In the genomic region with DNA sequence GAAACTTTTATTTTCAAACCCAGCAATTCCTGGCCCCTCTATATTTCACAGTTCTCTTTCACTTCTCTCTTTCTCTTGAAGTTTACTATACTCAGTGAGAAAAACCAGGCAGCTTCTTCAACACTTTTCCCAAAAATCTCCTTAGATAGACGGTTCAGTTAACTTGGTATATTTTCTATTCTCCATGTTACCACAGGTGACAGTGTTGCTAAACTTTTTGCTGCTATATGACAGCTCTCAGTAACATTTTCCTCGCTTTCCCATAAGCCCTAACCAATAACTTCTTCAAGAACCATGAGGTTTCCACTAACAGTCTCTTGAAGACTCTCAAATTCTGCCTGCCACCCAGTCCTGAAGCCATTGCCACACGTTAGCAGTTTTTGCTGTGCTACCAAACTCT, we compare ENCODE assay signal across 1 cellular context.
TF ChIP-seq lines count a peak whose summit lies in the region.

No MANE protein-coding gene starts in this region.

TF ChIP-seq in K562, 482 proteins besides CTCF, POLR2A, EP300 and RAD21 (continued from another document):
- TF ChIP-seq, protein P1, sequence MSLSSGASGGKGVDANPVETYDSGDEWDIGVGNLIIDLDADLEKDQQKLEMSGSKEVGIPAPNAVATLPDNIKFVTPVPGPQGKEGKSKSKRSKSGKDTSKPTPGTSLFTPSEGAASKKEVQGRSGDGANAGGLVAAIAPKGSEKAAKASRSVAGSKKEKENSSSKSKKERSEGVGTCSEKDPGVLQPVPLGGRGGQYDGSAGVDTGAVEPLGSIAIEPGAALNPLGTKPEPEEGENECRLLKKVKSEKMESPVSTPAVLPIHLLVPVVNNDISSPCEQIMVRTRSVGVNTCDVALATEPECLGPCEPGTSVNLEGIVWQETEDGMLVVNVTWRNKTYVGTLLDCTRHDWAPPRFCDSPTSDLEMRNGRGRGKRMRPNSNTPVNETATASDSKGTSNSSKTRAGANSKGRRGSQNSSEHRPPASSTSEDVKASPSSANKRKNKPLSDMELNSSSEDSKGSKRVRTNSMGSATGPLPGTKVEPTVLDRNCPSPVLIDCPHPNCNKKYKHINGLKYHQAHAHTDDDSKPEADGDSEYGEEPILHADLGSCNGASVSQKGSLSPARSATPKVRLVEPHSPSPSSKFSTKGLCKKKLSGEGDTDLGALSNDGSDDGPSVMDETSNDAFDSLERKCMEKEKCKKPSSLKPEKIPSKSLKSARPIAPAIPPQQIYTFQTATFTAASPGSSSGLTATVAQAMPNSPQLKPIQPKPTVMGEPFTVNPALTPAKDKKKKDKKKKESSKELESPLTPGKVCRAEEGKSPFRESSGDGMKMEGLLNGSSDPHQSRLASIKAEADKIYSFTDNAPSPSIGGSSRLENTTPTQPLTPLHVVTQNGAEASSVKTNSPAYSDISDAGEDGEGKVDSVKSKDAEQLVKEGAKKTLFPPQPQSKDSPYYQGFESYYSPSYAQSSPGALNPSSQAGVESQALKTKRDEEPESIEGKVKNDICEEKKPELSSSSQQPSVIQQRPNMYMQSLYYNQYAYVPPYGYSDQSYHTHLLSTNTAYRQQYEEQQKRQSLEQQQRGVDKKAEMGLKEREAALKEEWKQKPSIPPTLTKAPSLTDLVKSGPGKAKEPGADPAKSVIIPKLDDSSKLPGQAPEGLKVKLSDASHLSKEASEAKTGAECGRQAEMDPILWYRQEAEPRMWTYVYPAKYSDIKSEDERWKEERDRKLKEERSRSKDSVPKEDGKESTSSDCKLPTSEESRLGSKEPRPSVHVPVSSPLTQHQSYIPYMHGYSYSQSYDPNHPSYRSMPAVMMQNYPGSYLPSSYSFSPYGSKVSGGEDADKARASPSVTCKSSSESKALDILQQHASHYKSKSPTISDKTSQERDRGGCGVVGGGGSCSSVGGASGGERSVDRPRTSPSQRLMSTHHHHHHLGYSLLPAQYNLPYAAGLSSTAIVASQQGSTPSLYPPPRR (CRISPR knock-in tag; IDR thresholded peaks at IDR 0.05; ENCODE audit: borderline replicate concordance): no peak
- TF ChIP-seq SREBF1 (IDR thresholded peaks at IDR 0.05; ENCODE audit: borderline replicate concordance, low read depth, low read length): no peak
- no peak for TF ChIP-seq ZNF3 (CRISPR knock-in tag; IDR thresholded peaks at IDR 0.05)
- TF ChIP-seq IRF2 (CRISPR knock-in tag; IDR thresholded peaks at IDR 0.05): no peak
- no peak for TF ChIP-seq POLR3G (IDR thresholded peaks at IDR 0.05; ENCODE audit: extremely low read depth, insufficient read length, insufficient replicate concordance)
- no peak for TF ChIP-seq PRPF4 (IDR thresholded peaks at IDR 0.05; ENCODE audit: insufficient read depth, low read depth, low read length, poor library complexity, severe bottlenecking)
- TF ChIP-seq EWSR1 (IDR thresholded peaks at IDR 0.05; ENCODE audit: borderline replicate concordance, low read depth, partially characterized antibody): no peak
- TF ChIP-seq ZNF431 (CRISPR knock-in tag; IDR thresholded peaks at IDR 0.05): no peak
- no peak for TF ChIP-seq FOS (IDR thresholded peaks at IDR 0.05; ENCODE audit: extremely low read depth, insufficient read length)
- TF ChIP-seq, protein P2, sequence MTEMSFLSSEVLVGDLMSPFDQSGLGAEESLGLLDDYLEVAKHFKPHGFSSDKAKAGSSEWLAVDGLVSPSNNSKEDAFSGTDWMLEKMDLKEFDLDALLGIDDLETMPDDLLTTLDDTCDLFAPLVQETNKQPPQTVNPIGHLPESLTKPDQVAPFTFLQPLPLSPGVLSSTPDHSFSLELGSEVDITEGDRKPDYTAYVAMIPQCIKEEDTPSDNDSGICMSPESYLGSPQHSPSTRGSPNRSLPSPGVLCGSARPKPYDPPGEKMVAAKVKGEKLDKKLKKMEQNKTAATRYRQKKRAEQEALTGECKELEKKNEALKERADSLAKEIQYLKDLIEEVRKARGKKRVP (CRISPR knock-in tag; IDR thresholded peaks at IDR 0.05): no peak
- no peak for TF ChIP-seq ZNF224 (CRISPR knock-in tag; IDR thresholded peaks at IDR 0.05)
- TF ChIP-seq YBX1 (IDR thresholded peaks at IDR 0.05): no peak
- TF ChIP-seq, protein P3, sequence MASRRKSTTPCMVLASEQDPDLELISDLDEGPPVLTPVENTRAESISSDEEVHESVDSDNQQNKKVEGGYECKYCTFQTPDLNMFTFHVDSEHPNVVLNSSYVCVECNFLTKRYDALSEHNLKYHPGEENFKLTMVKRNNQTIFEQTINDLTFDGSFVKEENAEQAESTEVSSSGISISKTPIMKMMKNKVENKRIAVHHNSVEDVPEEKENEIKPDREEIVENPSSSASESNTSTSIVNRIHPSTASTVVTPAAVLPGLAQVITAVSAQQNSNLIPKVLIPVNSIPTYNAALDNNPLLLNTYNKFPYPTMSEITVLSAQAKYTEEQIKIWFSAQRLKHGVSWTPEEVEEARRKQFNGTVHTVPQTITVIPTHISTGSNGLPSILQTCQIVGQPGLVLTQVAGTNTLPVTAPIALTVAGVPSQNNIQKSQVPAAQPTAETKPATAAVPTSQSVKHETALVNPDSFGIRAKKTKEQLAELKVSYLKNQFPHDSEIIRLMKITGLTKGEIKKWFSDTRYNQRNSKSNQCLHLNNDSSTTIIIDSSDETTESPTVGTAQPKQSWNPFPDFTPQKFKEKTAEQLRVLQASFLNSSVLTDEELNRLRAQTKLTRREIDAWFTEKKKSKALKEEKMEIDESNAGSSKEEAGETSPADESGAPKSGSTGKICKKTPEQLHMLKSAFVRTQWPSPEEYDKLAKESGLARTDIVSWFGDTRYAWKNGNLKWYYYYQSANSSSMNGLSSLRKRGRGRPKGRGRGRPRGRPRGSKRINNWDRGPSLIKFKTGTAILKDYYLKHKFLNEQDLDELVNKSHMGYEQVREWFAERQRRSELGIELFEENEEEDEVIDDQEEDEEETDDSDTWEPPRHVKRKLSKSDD (conservative IDR thresholded peaks at IDR 0.05; ENCODE audit: low read length): no peak
- no peak for TF ChIP-seq NFRKB (IDR thresholded peaks at IDR 0.05; ENCODE audit: low read depth)
- TF ChIP-seq RB1 (IDR thresholded peaks at IDR 0.05; ENCODE audit: low read depth): no peak
- TF ChIP-seq PTRF (tag; IDR thresholded peaks at IDR 0.05): no peak
- TF ChIP-seq, protein P4, sequence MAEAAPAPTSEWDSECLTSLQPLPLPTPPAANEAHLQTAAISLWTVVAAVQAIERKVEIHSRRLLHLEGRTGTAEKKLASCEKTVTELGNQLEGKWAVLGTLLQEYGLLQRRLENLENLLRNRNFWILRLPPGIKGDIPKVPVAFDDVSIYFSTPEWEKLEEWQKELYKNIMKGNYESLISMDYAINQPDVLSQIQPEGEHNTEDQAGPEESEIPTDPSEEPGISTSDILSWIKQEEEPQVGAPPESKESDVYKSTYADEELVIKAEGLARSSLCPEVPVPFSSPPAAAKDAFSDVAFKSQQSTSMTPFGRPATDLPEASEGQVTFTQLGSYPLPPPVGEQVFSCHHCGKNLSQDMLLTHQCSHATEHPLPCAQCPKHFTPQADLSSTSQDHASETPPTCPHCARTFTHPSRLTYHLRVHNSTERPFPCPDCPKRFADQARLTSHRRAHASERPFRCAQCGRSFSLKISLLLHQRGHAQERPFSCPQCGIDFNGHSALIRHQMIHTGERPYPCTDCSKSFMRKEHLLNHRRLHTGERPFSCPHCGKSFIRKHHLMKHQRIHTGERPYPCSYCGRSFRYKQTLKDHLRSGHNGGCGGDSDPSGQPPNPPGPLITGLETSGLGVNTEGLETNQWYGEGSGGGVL (CRISPR knock-in tag; IDR thresholded peaks at IDR 0.05): no peak
- no peak for TF ChIP-seq XRCC5 (IDR thresholded peaks at IDR 0.05; ENCODE audit: low read depth, low read length)
